9 cellular contexts compared by ENCODE assay signal in genomic region chrX:43973249-43973672, GRCh38. TPM values are rescaled to one million over a fixed set of nuclear protein-coding genes. Genes with fewer than 3 reads are reported as not detected.
A peak's percentile ranks its signal among the peaks of the same experiment; 100 is the strongest.
DNase-seq lines count a peak whose midpoint lies in the region; ATAC-seq and TF ChIP-seq lines count a peak whose summit lies in the region.
"Had no signal": no experiment of that assay in that cellular context is flagged by ENCODE, and none has a peak within 500 bp of the region (broad histone marks: within the 10 kb centered on the region; RNA-seq: fewer than 3 reads in every experiment).

A gene with protein sequence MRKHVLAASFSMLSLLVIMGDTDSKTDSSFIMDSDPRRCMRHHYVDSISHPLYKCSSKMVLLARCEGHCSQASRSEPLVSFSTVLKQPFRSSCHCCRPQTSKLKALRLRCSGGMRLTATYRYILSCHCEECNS (minus strand): TSS chrX:43973390. CDS start chrX:43958645, 14,745 bp downstream.

- peaks cover 41% of the 10 kb centered on the region for H3K4me1 Mint-ChIP-seq in WTC11

- no peaks in the 10 kb centered on the region for H3K9me3 ChIP-seq in psoas muscle
- H3K9me3 ChIP-seq in SJCRH30 (replicated peaks), result no peaks in the 10 kb centered on the region

- H3K36me3 ChIP-seq in psoas muscle (ENCODE audit: insufficient read depth in 1 of 2, low read depth in 1 of 2) (no peaks in the 10 kb centered on the region), SJCRH30 (no peaks in the 10 kb centered on the region)

- intact Hi-C loops in head of caudate nucleus (cut with DNase I) (no loop called here), psoas muscle (cut with DNase I) (no loop called here)

- ATAC-seq in WTC11 (peak; percentile 56), psoas muscle (peak in 2 of 4 donors; percentile 35 to 55), GM21619 (IDR thresholded peaks at IDR 0.05; ENCODE audit: unreplicated experiment) (no peak)

- H3K27ac ChIP-seq in psoas muscle (no peak within 1 kb of the TSS), SJCRH30 (no peak within 1 kb of the TSS)

- H3K27me3 Mint-ChIP-seq in WTC11 (ENCODE audit: low read depth), result peaks cover 20% of the 10 kb centered on the region

- peak within 1 kb of the TSS; percentile 91 for H3K27ac Mint-ChIP-seq in WTC11

- CTCF ChIA-PET in WTC11 (lab: Charles Lee), result interaction anchor here (1.2 to 1.8 kb wide), 3 partner anchors 15 to 271 kb away, joined by 4 to 9 read pairs (median 5); no protein-coding TSS in a partner anchor

- DNase-seq in ELF-1 (ENCODE audit: low read depth, low spot score) (peak; percentile 38), WTC11 (ENCODE audit: low spot score) (peak; percentile 16), head of caudate nucleus (peak in 38 of 42 donors; percentile 15 to 79 (median 46)), psoas muscle (no peak), foreskin melanocyte (no peak), LoVo (ENCODE audit: low spot score) (no peak), SJCRH30 (no peak)

- H3K27me3 ChIP-seq in psoas muscle (ENCODE audit: insufficient read depth in 3 of 3, low read length in 2 of 3) (peaks cover 0 to 69% (median 0%) of the 10 kb centered on the region in 3 donors), SJCRH30 (no peaks in the 10 kb centered on the region)

- no peaks in the 10 kb centered on the region for H3K36me3 Mint-ChIP-seq in WTC11

- WGBS in psoas muscle, 3 donors, result 1 to 11% (median 1%) methylated on average over 16 of the region's 16 CpGs

- peak within 1 kb of the TSS; percentile 73 for H3K4me3 Mint-ChIP-seq in WTC11

- H3K4me3 ChIP-seq in psoas muscle, result peak within 1 kb of the TSS; percentile 53
- H3K4me3 ChIP-seq in SJCRH30, result no peak within 1 kb of the TSS
- H3K4me3 ChIP-seq: lung had no signal

- POLR2A ChIA-PET in WTC11 (lab: Charles Lee), result no interaction called here

- no peaks in the 10 kb centered on the region for H3K9me3 Mint-ChIP-seq in WTC11

- TF ChIP-seq CTCF in WTC11 (IDR thresholded peaks at IDR 0.05) (no peak), psoas muscle (IDR thresholded peaks at IDR 0.05) (no peak)

- H3K4me1 ChIP-seq in psoas muscle (no peaks in the 10 kb centered on the region), SJCRH30 (no peaks in the 10 kb centered on the region)

TF ChIP-seq in WTC11, 78 proteins besides CTCF, POLR2A, EP300 and RAD21:
- no peak for TF ChIP-seq ZNF232 (CRISPR knock-in tag; IDR thresholded peaks at IDR 0.05)
- TF ChIP-seq SMAD4 (CRISPR knock-in tag; IDR thresholded peaks at IDR 0.05), result no peak
- no peak for TF ChIP-seq RELA (CRISPR knock-in tag; IDR thresholded peaks at IDR 0.05; ENCODE audit: borderline replicate concordance)
- TF ChIP-seq, protein P1, sequence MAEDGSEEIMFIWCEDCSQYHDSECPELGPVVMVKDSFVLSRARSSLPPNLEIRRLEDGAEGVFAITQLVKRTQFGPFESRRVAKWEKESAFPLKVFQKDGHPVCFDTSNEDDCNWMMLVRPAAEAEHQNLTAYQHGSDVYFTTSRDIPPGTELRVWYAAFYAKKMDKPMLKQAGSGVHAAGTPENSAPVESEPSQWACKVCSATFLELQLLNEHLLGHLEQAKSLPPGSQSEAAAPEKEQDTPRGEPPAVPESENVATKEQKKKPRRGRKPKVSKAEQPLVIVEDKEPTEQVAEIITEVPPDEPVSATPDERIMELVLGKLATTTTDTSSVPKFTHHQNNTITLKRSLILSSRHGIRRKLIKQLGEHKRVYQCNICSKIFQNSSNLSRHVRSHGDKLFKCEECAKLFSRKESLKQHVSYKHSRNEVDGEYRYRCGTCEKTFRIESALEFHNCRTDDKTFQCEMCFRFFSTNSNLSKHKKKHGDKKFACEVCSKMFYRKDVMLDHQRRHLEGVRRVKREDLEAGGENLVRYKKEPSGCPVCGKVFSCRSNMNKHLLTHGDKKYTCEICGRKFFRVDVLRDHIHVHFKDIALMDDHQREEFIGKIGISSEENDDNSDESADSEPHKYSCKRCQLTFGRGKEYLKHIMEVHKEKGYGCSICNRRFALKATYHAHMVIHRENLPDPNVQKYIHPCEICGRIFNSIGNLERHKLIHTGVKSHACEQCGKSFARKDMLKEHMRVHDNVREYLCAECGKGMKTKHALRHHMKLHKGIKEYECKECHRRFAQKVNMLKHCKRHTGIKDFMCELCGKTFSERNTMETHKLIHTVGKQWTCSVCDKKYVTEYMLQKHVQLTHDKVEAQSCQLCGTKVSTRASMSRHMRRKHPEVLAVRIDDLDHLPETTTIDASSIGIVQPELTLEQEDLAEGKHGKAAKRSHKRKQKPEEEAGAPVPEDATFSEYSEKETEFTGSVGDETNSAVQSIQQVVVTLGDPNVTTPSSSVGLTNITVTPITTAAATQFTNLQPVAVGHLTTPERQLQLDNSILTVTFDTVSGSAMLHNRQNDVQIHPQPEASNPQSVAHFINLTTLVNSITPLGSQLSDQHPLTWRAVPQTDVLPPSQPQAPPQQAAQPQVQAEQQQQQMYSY (CRISPR knock-in tag; IDR thresholded peaks at IDR 0.05), result no peak
- TF ChIP-seq, protein P2, sequence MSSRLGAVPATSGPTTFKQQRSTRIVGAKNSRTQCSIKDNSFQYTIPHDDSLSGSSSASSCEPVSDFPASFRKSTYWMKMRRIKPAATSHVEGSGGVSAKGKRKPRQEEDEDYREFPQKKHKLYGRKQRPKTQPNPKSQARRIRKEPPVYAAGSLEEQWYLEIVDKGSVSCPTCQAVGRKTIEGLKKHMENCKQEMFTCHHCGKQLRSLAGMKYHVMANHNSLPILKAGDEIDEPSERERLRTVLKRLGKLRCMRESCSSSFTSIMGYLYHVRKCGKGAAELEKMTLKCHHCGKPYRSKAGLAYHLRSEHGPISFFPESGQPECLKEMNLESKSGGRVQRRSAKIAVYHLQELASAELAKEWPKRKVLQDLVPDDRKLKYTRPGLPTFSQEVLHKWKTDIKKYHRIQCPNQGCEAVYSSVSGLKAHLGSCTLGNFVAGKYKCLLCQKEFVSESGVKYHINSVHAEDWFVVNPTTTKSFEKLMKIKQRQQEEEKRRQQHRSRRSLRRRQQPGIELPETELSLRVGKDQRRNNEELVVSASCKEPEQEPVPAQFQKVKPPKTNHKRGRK (CRISPR knock-in tag; IDR thresholded peaks at IDR 0.05; ENCODE audit: borderline replicate concordance), result no peak
- TF ChIP-seq CREM (CRISPR knock-in tag; IDR thresholded peaks at IDR 0.05), result no peak
- no peak for TF ChIP-seq MYBL2 (CRISPR knock-in tag; IDR thresholded peaks at IDR 0.05)
- no peak for TF ChIP-seq EMX1 (CRISPR knock-in tag; IDR thresholded peaks at IDR 0.05)
- TF ChIP-seq TEAD4 (CRISPR knock-in tag; IDR thresholded peaks at IDR 0.05), result no peak
- no peak for TF ChIP-seq ZNF263 (CRISPR knock-in tag; IDR thresholded peaks at IDR 0.05; ENCODE audit: low read depth)
- TF ChIP-seq E2F1 (CRISPR knock-in tag; IDR thresholded peaks at IDR 0.05), result no peak
- TF ChIP-seq NFATC4 (CRISPR knock-in tag; IDR thresholded peaks at IDR 0.05), result no peak
- no peak for TF ChIP-seq ATF2 (CRISPR knock-in tag; IDR thresholded peaks at IDR 0.05; ENCODE audit: borderline replicate concordance, low read depth)
- TF ChIP-seq ZNF121 (CRISPR knock-in tag; IDR thresholded peaks at IDR 0.05), result no peak
- TF ChIP-seq ELF4 (CRISPR knock-in tag; IDR thresholded peaks at IDR 0.05; ENCODE audit: low read depth), result no peak
- TF ChIP-seq TEAD1 (CRISPR knock-in tag; IDR thresholded peaks at IDR 0.05), result no peak
- TF ChIP-seq ZNF317 (CRISPR knock-in tag; IDR thresholded peaks at IDR 0.05; ENCODE audit: borderline replicate concordance, low read depth), result no peak
- no peak for TF ChIP-seq ZNF423 (CRISPR knock-in tag; IDR thresholded peaks at IDR 0.05)

RNA-seq across cellular contexts. Expression of the gene that starts here (rescaled TPM):
- 0.23 to 0.28 TPM (median 0.27 TPM) in 3 replicates for total RNA-seq in WTC11 (2021)
- total RNA-seq in psoas muscle, result under 1 TPM in 1 of 4 donors, not detected in 3; 0.21 TPM
- polyA plus RNA-seq in psoas muscle, result under 1 TPM in 1 of 3 donors, not detected in 2; 0.01 TPM
- 0.08 TPM in 1 of 2 replicates, not detected in the other for total RNA-seq in SJCRH30 (2014; rRNA removed; shearing (Covaris generic))

Comparison
In these comparisons a context has a peak if more than half of its experiments do, and no peak if none do; other contexts are left out.
1. Peak in DNase-seq and ATAC-seq in WTC11; RNA of the gene not detected or under 1 TPM.
2. DNase-seq: peak in ELF-1 (single experiment) and head of caudate nucleus (38 of 42); none in psoas muscle (0 of 2), foreskin melanocyte (single experiment), LoVo (single experiment) and SJCRH30 (0 of 2).